ENCODE assay signal across 3 cellular contexts in genomic region chr12:64510687-64511086, GRCh38.
TF ChIP-seq lines count a peak whose summit lies in the region.

No MANE protein-coding gene starts in this region.

TF ChIP-seq in SK-N-SH treated with all-trans-retinoic acid at 6 μM for 48 hours, 23 proteins besides CTCF, POLR2A, EP300 and RAD21:
- TF ChIP-seq ARNTL (CRISPR knock-in tag; IDR thresholded peaks at IDR 0.05; ENCODE audit: borderline replicate concordance, low read depth) (no peak), ZNF70 (CRISPR knock-in tag; IDR thresholded peaks at IDR 0.05) (no peak), GLIS3 (CRISPR knock-in tag; IDR thresholded peaks at IDR 0.05) (no peak), ISL1 (CRISPR knock-in tag; IDR thresholded peaks at IDR 0.05) (no peak), ZFP30 (CRISPR knock-in tag; IDR thresholded peaks at IDR 0.05) (no peak), TOX (CRISPR knock-in tag; IDR thresholded peaks at IDR 0.05; ENCODE audit: borderline replicate concordance) (no peak), CSDC2 (CRISPR knock-in tag; IDR thresholded peaks at IDR 0.05) (no peak), RARB (CRISPR knock-in tag; IDR thresholded peaks at IDR 0.05) (no peak), SNAI2 (CRISPR knock-in tag; IDR thresholded peaks at IDR 0.05) (no peak), ESRRG (CRISPR knock-in tag; IDR thresholded peaks at IDR 0.05) (no peak), PPARA (CRISPR knock-in tag; IDR thresholded peaks at IDR 0.05; ENCODE audit: borderline replicate concordance) (no peak), ZC3H10 (CRISPR knock-in tag; IDR thresholded peaks at IDR 0.05) (no peak)
- TF ChIP-seq, protein P1, sequence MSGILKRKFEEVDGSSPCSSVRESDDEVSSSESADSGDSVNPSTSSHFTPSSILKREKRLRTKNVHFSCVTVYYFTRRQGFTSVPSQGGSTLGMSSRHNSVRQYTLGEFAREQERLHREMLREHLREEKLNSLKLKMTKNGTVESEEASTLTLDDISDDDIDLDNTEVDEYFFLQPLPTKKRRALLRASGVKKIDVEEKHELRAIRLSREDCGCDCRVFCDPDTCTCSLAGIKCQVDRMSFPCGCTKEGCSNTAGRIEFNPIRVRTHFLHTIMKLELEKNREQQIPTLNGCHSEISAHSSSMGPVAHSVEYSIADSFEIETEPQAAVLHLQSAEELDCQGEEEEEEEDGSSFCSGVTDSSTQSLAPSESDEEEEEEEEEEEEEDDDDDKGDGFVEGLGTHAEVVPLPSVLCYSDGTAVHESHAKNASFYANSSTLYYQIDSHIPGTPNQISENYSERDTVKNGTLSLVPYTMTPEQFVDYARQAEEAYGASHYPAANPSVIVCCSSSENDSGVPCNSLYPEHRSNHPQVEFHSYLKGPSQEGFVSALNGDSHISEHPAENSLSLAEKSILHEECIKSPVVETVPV (CRISPR knock-in tag; IDR thresholded peaks at IDR 0.05): no peak
- TF ChIP-seq, protein P2, sequence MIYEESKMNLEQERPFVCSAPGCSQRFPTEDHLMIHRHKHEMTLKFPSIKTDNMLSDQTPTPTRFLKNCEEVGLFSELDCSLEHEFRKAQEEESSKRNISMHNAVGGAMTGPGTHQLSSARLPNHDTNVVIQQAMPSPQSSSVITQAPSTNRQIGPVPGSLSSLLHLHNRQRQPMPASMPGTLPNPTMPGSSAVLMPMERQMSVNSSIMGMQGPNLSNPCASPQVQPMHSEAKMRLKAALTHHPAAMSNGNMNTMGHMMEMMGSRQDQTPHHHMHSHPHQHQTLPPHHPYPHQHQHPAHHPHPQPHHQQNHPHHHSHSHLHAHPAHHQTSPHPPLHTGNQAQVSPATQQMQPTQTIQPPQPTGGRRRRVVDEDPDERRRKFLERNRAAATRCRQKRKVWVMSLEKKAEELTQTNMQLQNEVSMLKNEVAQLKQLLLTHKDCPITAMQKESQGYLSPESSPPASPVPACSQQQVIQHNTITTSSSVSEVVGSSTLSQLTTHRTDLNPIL (CRISPR knock-in tag; IDR thresholded peaks at IDR 0.05; ENCODE audit: low read depth): no peak
- TF ChIP-seq, protein P3, sequence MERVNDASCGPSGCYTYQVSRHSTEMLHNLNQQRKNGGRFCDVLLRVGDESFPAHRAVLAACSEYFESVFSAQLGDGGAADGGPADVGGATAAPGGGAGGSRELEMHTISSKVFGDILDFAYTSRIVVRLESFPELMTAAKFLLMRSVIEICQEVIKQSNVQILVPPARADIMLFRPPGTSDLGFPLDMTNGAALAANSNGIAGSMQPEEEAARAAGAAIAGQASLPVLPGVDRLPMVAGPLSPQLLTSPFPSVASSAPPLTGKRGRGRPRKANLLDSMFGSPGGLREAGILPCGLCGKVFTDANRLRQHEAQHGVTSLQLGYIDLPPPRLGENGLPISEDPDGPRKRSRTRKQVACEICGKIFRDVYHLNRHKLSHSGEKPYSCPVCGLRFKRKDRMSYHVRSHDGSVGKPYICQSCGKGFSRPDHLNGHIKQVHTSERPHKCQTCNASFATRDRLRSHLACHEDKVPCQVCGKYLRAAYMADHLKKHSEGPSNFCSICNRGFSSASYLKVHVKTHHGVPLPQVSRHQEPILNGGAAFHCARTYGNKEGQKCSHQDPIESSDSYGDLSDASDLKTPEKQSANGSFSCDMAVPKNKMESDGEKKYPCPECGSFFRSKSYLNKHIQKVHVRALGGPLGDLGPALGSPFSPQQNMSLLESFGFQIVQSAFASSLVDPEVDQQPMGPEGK (CRISPR knock-in tag; IDR thresholded peaks at IDR 0.05; ENCODE audit: borderline replicate concordance): no peak

TF ChIP-seq in SK-N-SH, 30 proteins besides CTCF, POLR2A, EP300 and RAD21:
- TF ChIP-seq NFIC (IDR thresholded peaks at IDR 0.05; ENCODE audit: borderline replicate concordance) (no peak), MAX (IDR thresholded peaks at IDR 0.05; ENCODE audit: low read depth) (no peak)

TF ChIP-seq in K562, 482 proteins besides CTCF, POLR2A, EP300 and RAD21:
- no peak for TF ChIP-seq SIN3A (IDR thresholded peaks at IDR 0.05; ENCODE audit: borderline replicate concordance in 2 of 2, control insufficient read depth in 1 of 2, low read depth in 2 of 2, low read length in 2 of 2)
- no peak for TF ChIP-seq PRMT5 (CRISPR knock-in tag; IDR thresholded peaks at IDR 0.05)
- no peak for TF ChIP-seq TSC22D4 (tag; IDR thresholded peaks at IDR 0.05)
- TF ChIP-seq ELF2 (CRISPR knock-in tag; IDR thresholded peaks at IDR 0.05): no peak
- TF ChIP-seq, protein P4, sequence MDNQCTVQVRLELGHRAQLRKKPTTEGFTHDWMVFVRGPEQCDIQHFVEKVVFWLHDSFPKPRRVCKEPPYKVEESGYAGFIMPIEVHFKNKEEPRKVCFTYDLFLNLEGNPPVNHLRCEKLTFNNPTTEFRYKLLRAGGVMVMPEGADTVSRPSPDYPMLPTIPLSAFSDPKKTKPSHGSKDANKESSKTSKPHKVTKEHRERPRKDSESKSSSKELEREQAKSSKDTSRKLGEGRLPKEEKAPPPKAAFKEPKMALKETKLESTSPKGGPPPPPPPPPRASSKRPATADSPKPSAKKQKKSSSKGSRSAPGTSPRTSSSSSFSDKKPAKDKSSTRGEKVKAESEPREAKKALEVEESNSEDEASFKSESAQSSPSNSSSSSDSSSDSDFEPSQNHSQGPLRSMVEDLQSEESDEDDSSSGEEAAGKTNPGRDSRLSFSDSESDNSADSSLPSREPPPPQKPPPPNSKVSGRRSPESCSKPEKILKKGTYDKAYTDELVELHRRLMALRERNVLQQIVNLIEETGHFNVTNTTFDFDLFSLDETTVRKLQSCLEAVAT (IDR thresholded peaks at IDR 0.05): no peak
- TF ChIP-seq KAT7 (CRISPR knock-in tag; IDR thresholded peaks at IDR 0.05; ENCODE audit: borderline replicate concordance): no peak
- TF ChIP-seq ZBTB17 (CRISPR knock-in tag; IDR thresholded peaks at IDR 0.05): no peak
- TF ChIP-seq PURB (CRISPR knock-in tag; IDR thresholded peaks at IDR 0.05; ENCODE audit: low read depth): no peak
- TF ChIP-seq KAT8 (IDR thresholded peaks at IDR 0.05; ENCODE audit: low read depth): no peak
- TF ChIP-seq HCFC1 (IDR thresholded peaks at IDR 0.05; ENCODE audit: low read depth, low read length): no peak
